1 cellular context compared by ENCODE assay signal in genomic region chr12:56081393-56082347, GRCh38.
TF ChIP-seq lines count a peak whose summit lies in the region.

No MANE protein-coding gene starts in this region.

TF ChIP-seq in HepG2, 621 proteins besides CTCF, POLR2A, EP300 and RAD21 (continued from another document and continues in another):
- TF ChIP-seq ZNF850 (CRISPR knock-in tag; conservative IDR thresholded peaks at IDR 0.05) (no peak), MTA3 (CRISPR knock-in tag; IDR thresholded peaks at IDR 0.05) (no peak), SRSF1 (optimal IDR thresholded peaks at IDR 0.05; ENCODE audit: low read depth, low read length) (no peak), GMEB1 (CRISPR knock-in tag; IDR thresholded peaks at IDR 0.05; ENCODE audit: borderline replicate concordance) (peak; percentile 68; the same call in 1 of the 2 replicates), HDAC2 (CRISPR knock-in tag; IDR thresholded peaks at IDR 0.05) (peak; percentile 98), FUBP1 (CRISPR knock-in tag; IDR thresholded peaks at IDR 0.05; ENCODE audit: borderline replicate concordance) (peak; percentile 78; the same call in 1 of the 2 replicates), FLYWCH1 (CRISPR knock-in tag; IDR thresholded peaks at IDR 0.05) (no peak), NCOR1 (IDR thresholded peaks at IDR 0.05; ENCODE audit: borderline replicate concordance, low read length) (peak; percentile 99), ZNF441 (CRISPR knock-in tag; IDR thresholded peaks at IDR 0.05; ENCODE audit: borderline replicate concordance) (peak; percentile 85), SP1 (IDR thresholded peaks at IDR 0.05) (no peak), SP1 (CRISPR knock-in tag; IDR thresholded peaks at IDR 0.05) (peak; percentile 64), ZNF781 (CRISPR knock-in tag; IDR thresholded peaks at IDR 0.05; ENCODE audit: borderline replicate concordance, not compliant biosample characterization) (peak; percentile 73), ELF4 (CRISPR knock-in tag; IDR thresholded peaks at IDR 0.05; ENCODE audit: borderline replicate concordance) (peak; percentile 89; the same call in 1 of the 2 replicates), ZNF891 (CRISPR knock-in tag; IDR thresholded peaks at IDR 0.05) (no peak), ZNF615 (CRISPR knock-in tag; IDR thresholded peaks at IDR 0.05; ENCODE audit: borderline replicate concordance) (no peak), KMT2B (CRISPR knock-in tag; IDR thresholded peaks at IDR 0.05) (peak; percentile 84; the same call in 1 of the 2 replicates), MAFK (conservative IDR thresholded peaks at IDR 0.05 in 1 of 2, IDR thresholded peaks at IDR 0.05 in 1 of 2; ENCODE audit: low read length in 2 of 2) (peak in 1 of 2 experiments; percentile 36; a peak in 3 of 4 replicates), NCOA2 (CRISPR knock-in tag; IDR thresholded peaks at IDR 0.05) (peak; percentile 97), THYN1 (CRISPR knock-in tag; IDR thresholded peaks at IDR 0.05; ENCODE audit: borderline replicate concordance, low read depth) (no peak), TFDP2 (CRISPR knock-in tag; IDR thresholded peaks at IDR 0.05) (peak; percentile 70), GPBP1L1 (CRISPR knock-in tag; IDR thresholded peaks at IDR 0.05) (no peak), NR2F1 (CRISPR knock-in tag; IDR thresholded peaks at IDR 0.05) (peak; percentile 90 to 96), KLF15 (CRISPR knock-in tag; IDR thresholded peaks at IDR 0.05; ENCODE audit: borderline replicate concordance) (no peak), ZNF251 (CRISPR knock-in tag; IDR thresholded peaks at IDR 0.05) (0 out of 2 replicates have a peak, but pooled peaks have one; percentile 81), FOSL2 (CRISPR knock-in tag; IDR thresholded peaks at IDR 0.05) (peak; percentile 85), PHF20 (CRISPR knock-in tag; IDR thresholded peaks at IDR 0.05) (peak; percentile 60), IRX3 (CRISPR knock-in tag; IDR thresholded peaks at IDR 0.05; ENCODE audit: borderline replicate concordance, low read depth) (peak; percentile 53; the same call in 1 of the 2 replicates), POLR2G (IDR thresholded peaks at IDR 0.05; ENCODE audit: low read depth, low read length) (peak; percentile 77), ZNF772 (CRISPR knock-in tag; IDR thresholded peaks at IDR 0.05) (peak; percentile 98), AKAP8 (CRISPR knock-in tag; IDR thresholded peaks at IDR 0.05) (peak; percentile 90), HOMEZ (CRISPR knock-in tag; IDR thresholded peaks at IDR 0.05; ENCODE audit: low read depth) (peak; percentile 88), ZNF12 (CRISPR knock-in tag; IDR thresholded peaks at IDR 0.05) (peak; percentile 88), ZBTB1 (CRISPR knock-in tag; IDR thresholded peaks at IDR 0.05; ENCODE audit: borderline replicate concordance) (no peak; the same call in 1 of the 2 replicates), KMT2A (CRISPR knock-in tag; IDR thresholded peaks at IDR 0.05) (peak; percentile 17; the same call in 1 of the 2 replicates), ZNF276 (CRISPR knock-in tag; IDR thresholded peaks at IDR 0.05; ENCODE audit: low read depth) (peak; percentile 93; the same call in 1 of the 2 replicates), ZKSCAN8 (CRISPR knock-in tag; IDR thresholded peaks at IDR 0.05; ENCODE audit: borderline replicate concordance) (peak; percentile 83), ZSCAN20 (CRISPR knock-in tag; IDR thresholded peaks at IDR 0.05; ENCODE audit: borderline replicate concordance) (no peak), MYC (CRISPR knock-in tag; IDR thresholded peaks at IDR 0.05; ENCODE audit: borderline replicate concordance) (peak; percentile 89), ZFP36L2 (CRISPR knock-in tag; IDR thresholded peaks at IDR 0.05) (no peak), TBX2 (CRISPR knock-in tag; IDR thresholded peaks at IDR 0.05; ENCODE audit: borderline replicate concordance) (peak; percentile 99), NFIC (IDR thresholded peaks at IDR 0.05; ENCODE audit: low read length) (peak; percentile 91), ZNF33B (CRISPR knock-in tag; IDR thresholded peaks at IDR 0.05) (peak; percentile 68; the same call in 1 of the 2 replicates), CSRNP2 (CRISPR knock-in tag; conservative IDR thresholded peaks at IDR 0.05; ENCODE audit: low read depth) (no peak), ZNF766 (CRISPR knock-in tag; IDR thresholded peaks at IDR 0.05; ENCODE audit: borderline replicate concordance) (peak; percentile 80), ZNF101 (CRISPR knock-in tag; IDR thresholded peaks at IDR 0.05; ENCODE audit: borderline replicate concordance, low read depth) (0 out of 2 replicates have a peak, but pooled peaks have one; percentile 52), GFI1 (CRISPR knock-in tag; IDR thresholded peaks at IDR 0.05; ENCODE audit: borderline replicate concordance) (peak; percentile 91), ZNF30 (CRISPR knock-in tag; IDR thresholded peaks at IDR 0.05) (no peak), ZBTB39 (CRISPR knock-in tag; IDR thresholded peaks at IDR 0.05) (peak; percentile 88; the same call in 1 of the 2 replicates), TRIM24 (CRISPR knock-in tag; IDR thresholded peaks at IDR 0.05) (peak; percentile 94), ZNF431 (CRISPR knock-in tag; IDR thresholded peaks at IDR 0.05; ENCODE audit: borderline replicate concordance, low read depth) (peak; percentile 89), ADNP (CRISPR knock-in tag; IDR thresholded peaks at IDR 0.05) (no peak), NRL (CRISPR knock-in tag; IDR thresholded peaks at IDR 0.05; ENCODE audit: borderline replicate concordance) (peak; percentile 70; the same call in 1 of the 2 replicates), SNAI1 (CRISPR knock-in tag; IDR thresholded peaks at IDR 0.05; ENCODE audit: borderline replicate concordance) (no peak), HCFC1 (IDR thresholded peaks at IDR 0.05; ENCODE audit: low read depth, low read length) (0 out of 2 replicates have a peak, but pooled peaks have one; percentile 18), BATF2 (CRISPR knock-in tag; IDR thresholded peaks at IDR 0.05) (peak; percentile 51; the same call in 1 of the 2 replicates), EZH2 (conservative IDR thresholded peaks at IDR 0.05; ENCODE audit: low read depth, low read length) (no peak), ZSCAN12 (CRISPR knock-in tag; IDR thresholded peaks at IDR 0.05) (peak; percentile 58; the same call in 1 of the 2 replicates), SP4 (CRISPR knock-in tag; IDR thresholded peaks at IDR 0.05) (peak; percentile 64), MIER2 (CRISPR knock-in tag; IDR thresholded peaks at IDR 0.05) (peak; percentile 85; the same call in 1 of the 2 replicates), ZNF501 (CRISPR knock-in tag; IDR thresholded peaks at IDR 0.05) (peak; percentile 84), RFX1 (IDR thresholded peaks at IDR 0.05) (no peak)
